31 cellular contexts compared by ENCODE assay signal in the genomic region with DNA sequence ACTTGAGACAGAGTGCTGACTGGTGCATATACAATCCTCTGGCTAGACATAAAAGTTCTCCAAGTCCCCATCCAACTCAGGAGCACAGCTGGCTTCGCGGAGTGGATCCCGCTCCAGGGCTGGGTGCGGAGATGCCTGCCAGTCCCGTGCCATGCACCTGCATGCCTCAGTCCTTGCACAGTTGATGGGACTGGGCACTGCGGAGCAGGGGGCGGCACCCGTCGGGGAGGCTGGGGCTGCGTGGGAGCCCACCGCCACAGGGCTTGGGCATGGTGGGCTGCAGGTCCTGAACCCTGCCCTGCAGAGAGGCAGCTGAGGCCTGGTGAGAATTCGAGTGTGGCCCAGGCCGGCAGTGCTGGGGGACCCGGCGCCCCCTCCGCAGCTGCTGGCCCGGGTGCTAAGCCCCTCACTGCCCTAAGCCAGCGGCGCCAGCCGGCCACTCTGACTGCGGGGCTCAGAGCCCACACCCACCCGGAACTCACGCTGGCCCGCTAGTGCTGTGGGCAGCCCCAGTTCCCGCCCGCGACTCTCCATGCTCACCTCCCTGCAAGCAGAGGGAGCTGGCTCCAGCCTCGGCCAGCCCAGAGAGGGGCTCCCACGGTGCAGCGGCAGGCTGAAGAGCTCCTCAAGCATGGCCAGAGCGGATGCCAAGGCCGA.
"Had no signal": no experiment of that assay in that cellular context is flagged by ENCODE, and none has a peak within 500 bp of the region (broad histone marks: within the 10 kb centered on the region; RNA-seq: fewer than 3 reads in every experiment).

No MANE protein-coding gene starts in this region.

- H3K4me1 Mint-ChIP-seq: WTC11 had no signal

- H3K27ac ChIP-seq: brain microvascular endothelial cell, coronary artery, dorsolateral prefrontal cortex, epithelial cell of prostate, VCaP had no signal

- H3K36me3 Mint-ChIP-seq: activated naive CD8-positive, alpha-beta T cell had no signal

- H3K4me3 Mint-ChIP-seq: activated CD4-positive, alpha-beta memory T cell treated with anti-CD3 and anti-CD28 coated beads, Interleukin-2, amount 10 ng/mL, durations not matched to agents 7 days and 5 days; activated CD4-positive, alpha-beta T cell treated with anti-CD3 and anti-CD28 coated beads, Interleukin-2, amount 10 ng/mL, durations not matched to agents 7 days and 5 days; activated naive CD8-positive, alpha-beta T cell; activated T-cell treated with anti-CD3 and anti-CD28 coated beads, Interleukin-2, amount 50 U/mL, for 24 hours; activated T-cell treated with anti-CD3 and anti-CD28 coated beads, Interleukin-2, amount 50 U/mL, for 72 hours; central memory CD8-positive, alpha-beta T cell; dendritic cell treated with granulocyte-macrophage colony-stimulating factor and Interleukin-4, amounts not matched to agents 40 ng/mL and 50 ng/mL, for 4 days; effector memory CD8-positive, alpha-beta T cell; WTC11 had no signal

- H3K27me3 ChIP-seq: brain microvascular endothelial cell, dorsolateral prefrontal cortex had no signal

- H3K4me3 ChIP-seq: coronary artery, dorsolateral prefrontal cortex had no signal

- H3K36me3 ChIP-seq: brain microvascular endothelial cell had no signal

- ATAC-seq: activated T-cell treated with anti-CD3 and anti-CD28 coated beads, Interleukin-2, amount 50 U/mL, for 72 hours; effector memory CD8-positive, alpha-beta T cell; WTC11 had no signal

- H3K9me3 Mint-ChIP-seq: central memory CD8-positive, alpha-beta T cell; effector memory CD8-positive, alpha-beta T cell had no signal

- H3K27me3 Mint-ChIP-seq: activated naive CD8-positive, alpha-beta T cell; activated T-cell treated with anti-CD3 and anti-CD28 coated beads, Interleukin-2, amount 50 U/mL, for 24 hours; central memory CD8-positive, alpha-beta T cell had no signal

- H3K27ac Mint-ChIP-seq: activated CD4-positive, alpha-beta memory T cell treated with anti-CD3 and anti-CD28 coated beads, Interleukin-2, amount 10 ng/mL, durations not matched to agents 7 days and 5 days; activated CD4-positive, alpha-beta T cell treated with anti-CD3 and anti-CD28 coated beads, Interleukin-2, amount 10 ng/mL, durations not matched to agents 7 days and 5 days; activated naive CD8-positive, alpha-beta T cell; activated T-cell treated with anti-CD3 and anti-CD28 coated beads, Interleukin-2, amount 50 U/mL, for 24 hours; dendritic cell treated with granulocyte-macrophage colony-stimulating factor and Interleukin-4, amounts not matched to agents 40 ng/mL and 50 ng/mL, for 4 days; effector memory CD8-positive, alpha-beta T cell; WTC11 had no signal

- FAIRE-seq: astrocyte, bronchial epithelial cell, endothelial cell of umbilical vein, frontal cortex had no signal

- DNase-seq: activated CD4-positive, alpha-beta memory T cell treated with anti-CD3 and anti-CD28 coated beads, Interleukin-2, amount 10 ng/mL, durations not matched to agents 7 days and 5 days; activated CD4-positive, alpha-beta T cell treated with anti-CD3 and anti-CD28 coated beads for 1 hour; activated CD4-positive, alpha-beta T cell treated with anti-CD3 and anti-CD28 coated beads for 4 hours; activated CD4-positive, alpha-beta T cell treated with anti-CD3 and anti-CD28 coated beads, Interleukin-2, amount 10 ng/mL, durations not matched to agents 7 days and 5 days; activated CD4-positive, alpha-beta T cell treated with anti-CD3 and anti-CD28 coated beads, Interleukin-2, amount 50 U/mL, for 4 hours; activated CD8-positive, alpha-beta memory T cell treated with anti-CD3 and anti-CD28 coated beads, Interleukin-2, amount 50 U/mL, for 48 hours; activated gamma-delta T cell; activated naive CD4-positive, alpha-beta T cell; activated naive CD4-positive, alpha-beta T cell treated with anti-CD3 and anti-CD28 coated beads, Interleukin-2, amount 50 U/mL, for 16 hours; activated T-cell treated with anti-CD3 and anti-CD28 coated beads for 4 hours; activated T-cell treated with anti-CD3 and anti-CD28 coated beads, Interleukin-2, amount 50 U/mL, for 24 hours; activated T-cell treated with anti-CD3 and anti-CD28 coated beads, Interleukin-2, amount 50 U/mL, for 72 hours; amniotic stem cell; anterior cingulate cortex; brain microvascular endothelial cell; dorsolateral prefrontal cortex; effector memory CD8-positive, alpha-beta T cell; foreskin fibroblast; head of caudate nucleus; T-helper 2 cell had no signal
